In genomic region chr2:233929352-233929843, GRCh38 we compare ENCODE assay signal across 14 cellular contexts. TPM values are rescaled to one million over a fixed set of nuclear protein-coding genes. Genes with fewer than 3 reads are reported as not detected.
DNase-seq lines count a peak whose midpoint lies in the region; ATAC-seq and TF ChIP-seq lines count a peak whose summit lies in the region.
"Had no signal": no experiment of that assay in that cellular context is flagged by ENCODE, and none has a peak within 500 bp of the region (broad histone marks: within the 10 kb centered on the region; RNA-seq: fewer than 3 reads in every experiment).

No MANE protein-coding gene starts in this region.

- no peak overlapping the region for H3K23ac ChIP-seq in H9 (ENCODE audit: insufficient read length, low read depth, low read length)

- H3K14ac ChIP-seq in H9 (ENCODE audit: insufficient read depth, low read length) = no peak overlapping the region

- peak overlapping the region; percentile 3 for H3K18ac ChIP-seq in H9 (ENCODE audit: insufficient read length, low read depth, low read length)

- H3K9me3 ChIP-seq in H9 (ENCODE audit: control insufficient read depth, low read depth, low read length) (no peaks in the 10 kb centered on the region), SK-N-MC (ENCODE audit: low read depth, low read length) (no peaks in the 10 kb centered on the region)
- H3K9me3 ChIP-seq: thoracic aorta had no signal

- no peaks in the 10 kb centered on the region for H3K23me2 ChIP-seq in H9 (ENCODE audit: insufficient read length, low read depth, low read length, poor library complexity, severe bottlenecking)

- ATAC-seq in left lobe of liver = peak; percentile 64
- no peak for ATAC-seq in HG02884 (IDR thresholded peaks at IDR 0.05; ENCODE audit: unreplicated experiment)
- no peak for ATAC-seq in HG02571 (IDR thresholded peaks at IDR 0.05; ENCODE audit: unreplicated experiment)

- H3K27ac ChIP-seq in H9 (ENCODE audit: insufficient read length, low read depth, low read length) = no peak overlapping the region
- peak overlapping the region; percentile 51 for H3K27ac ChIP-seq in SK-N-MC
- H3K27ac ChIP-seq: thoracic aorta had no signal

- no peaks in the 10 kb centered on the region for H3K27me3 ChIP-seq in H9 (ENCODE audit: insufficient read depth, low read length)

- TF ChIP-seq CTCF in H9 (conservative IDR thresholded peaks at IDR 0.05) = peak; percentile 37; the same call in 2 of the 3 replicates

- H2BK120ac ChIP-seq in H9 (ENCODE audit: low read depth, low read length, poor library complexity, severe bottlenecking) = no peak overlapping the region

- H2BK12ac ChIP-seq in H9 (ENCODE audit: insufficient read length, low read depth, low read length) = no peak overlapping the region

- H3K36me3 ChIP-seq in SK-N-MC (ENCODE audit: insufficient read depth, low read length) = peaks cover 4% of the 10 kb centered on the region; the same call in 1 of the 2 replicates
- H3K36me3 ChIP-seq: thoracic aorta had no signal

- H3K4me1 Mint-ChIP-seq in H9 = peaks cover 19 to 24% of the 10 kb centered on the region in 2 experiments

- H3K79me1 ChIP-seq in H9 (ENCODE audit: insufficient read depth, low read depth, low read length, poor library complexity, severe bottlenecking) = no peaks in the 10 kb centered on the region

- no peak overlapping the region for H2BK20ac ChIP-seq in H9 (ENCODE audit: low read depth, low read length, poor library complexity, severe bottlenecking)

- peak overlapping the region; percentile 23 for H3K4me2 ChIP-seq in H9 (ENCODE audit: insufficient read depth, insufficient read length, low read length)

- H3K36me3 Mint-ChIP-seq in H9 (ENCODE audit: insufficient read depth in 1 of 3, low read depth in 3 of 3) = no peaks in the 10 kb centered on the region; a peak in 1 of 7 replicates

- no peak overlapping the region for H4K91ac ChIP-seq in H9 (ENCODE audit: insufficient read length, low read depth, low read length)

- no peak overlapping the region for H3K56ac ChIP-seq in H9 (ENCODE audit: insufficient read length, low read depth, low read length)

- H3K9me3 Mint-ChIP-seq in H9 = no peaks in the 10 kb centered on the region

- H2BK15ac ChIP-seq in H9 (ENCODE audit: low read depth, low read length) = no peak overlapping the region

- H3K4me3 Mint-ChIP-seq in H9 = no peak overlapping the region

- H2AK5ac ChIP-seq in H9 (ENCODE audit: insufficient read length, low read length) = no peak overlapping the region

- H3K4me1 ChIP-seq in H9 (ENCODE audit: insufficient read depth, low read length) = peaks cover 10% of the 10 kb centered on the region; the same call in 1 of the 2 replicates

- H3K27me3 Mint-ChIP-seq in H9 (ENCODE audit: low read depth) = peaks cover 14% of the 10 kb centered on the region

- H4K5ac ChIP-seq in H9 (ENCODE audit: insufficient read length, low read depth, low read length) = no peak overlapping the region

- no peaks in the 10 kb centered on the region for H3K79me2 ChIP-seq in H9 (ENCODE audit: insufficient read depth, low read length)

- H3K4me3 ChIP-seq in SK-N-MC = peak overlapping the region; percentile 39; the same call in 1 of the 2 replicates
- H3K4me3 ChIP-seq: thoracic aorta had no signal

- peak; percentile 78 for DNase-seq in COLO829 (ENCODE audit: low spot score)
- peak; percentile 51 for DNase-seq in H9
- no peak for DNase-seq in SK-N-MC (ENCODE audit: low read depth, low spot score)
- no peak for DNase-seq in left lobe of liver (ENCODE audit: low spot score)
- no peak for DNase-seq in GM19238 (ENCODE audit: insufficient read length, low spot score)
- no peak for DNase-seq in GF-D8 (lab: John Stamatoyannopoulos, UW)
- DNase-seq: activated CD4-positive, alpha-beta T cell treated with anti-CD3 and anti-CD28 coated beads, Interleukin-2, amount 50 U/mL, for 4 hours; activated gamma-delta T cell treated with Interleukin-2 at 50 U/mL for 16 hours; MV-4-11 had no signal

- no CpG with 5 or more reads among the region's 3 CpGs for WGBS in H9 (ENCODE audit: extremely low coverage, insufficient read length, low lambda C conversion rate)

- no peak overlapping the region for H2BK5ac ChIP-seq in H9 (ENCODE audit: insufficient read length, low read length)

- H3K9ac ChIP-seq in H9 (ENCODE audit: extremely low read depth, insufficient read length, low read length) (no peak overlapping the region), SK-N-MC (ENCODE audit: insufficient read length) (peak overlapping the region; percentile 54)

- no peaks in the 10 kb centered on the region for H4K20me1 ChIP-seq in H9 (ENCODE audit: control insufficient read depth, insufficient read depth, insufficient read length)

- H2AFZ ChIP-seq in H9 (ENCODE audit: low read length) = no peak overlapping the region

- no peak overlapping the region for H3K4ac ChIP-seq in H9 (ENCODE audit: low read depth, low read length)

- peak overlapping the region in 2 of 3 experiments; percentile 22 to 43; a peak in 2 of 7 replicates for H3K27ac Mint-ChIP-seq in H9

- no peak overlapping the region for H4K8ac ChIP-seq in H9 (replicated peaks; ENCODE audit: insufficient read length, low read depth, low read length)

- no peak overlapping the region for H3T11ph ChIP-seq in H9 (ENCODE audit: low read length)

RNA-seq across cellular contexts. Expression of gene TRPM8, which starts 12.2 kb away (rescaled TPM):
- total RNA-seq in H9 (2021) (0.20 and 0.28 TPM in 2 replicates), left lobe of liver (66.5 TPM)
- total RNA-seq: bronchial epithelial cell; T-helper 1 cell treated with Interleukin-12 subunit alpha and Interleukin-12 subunit beta and Interleukin-4 antibody, amounts not matched to agents 30 ng/mL and 1 ng/mL, for 36 hours; thoracic aorta had no signal

Comparison
In these comparisons a context has a peak if more than half of its experiments do, and no peak if none do; other contexts are left out.
1. DNase-seq: peak in COLO829 (single experiment) and H9 (single experiment); none in SK-N-MC (single experiment), left lobe of liver (single experiment), GM19238 (single experiment) and GF-D8 (single experiment).
2. RNA of gene TRPM8, which starts 12.2 kb away (total RNA-seq): 66.5 TPM in left lobe of liver (single experiment); 0.20 to 0.28 TPM in H9; every median in the first group is over 10 times any median in the second.